ENCODE assay signal across 11 cellular contexts in genomic region chr14:69674546-69675245, GRCh38.
A peak's percentile ranks its signal among the peaks of the same experiment; 100 is the strongest.
DNase-seq lines count a peak whose midpoint lies in the region; ATAC-seq and TF ChIP-seq lines count a peak whose summit lies in the region.
"Had no signal": no experiment of that assay in that cellular context is flagged by ENCODE, and none has a peak within 500 bp of the region (broad histone marks: within the 10 kb centered on the region; RNA-seq: fewer than 3 reads in every experiment).

No MANE protein-coding gene starts in this region.

- peaks cover 50 to 79% (median 69%) of the 10 kb centered on the region in 4 donors for H3K4me1 Mint-ChIP-seq in naive thymus-derived CD8-positive, alpha-beta T cell

- TF ChIP-seq CTCF in ascending aorta (IDR thresholded peaks at IDR 0.05) (no peak), tibial nerve (IDR thresholded peaks at IDR 0.05) (no peak), GM10266 (IDR thresholded peaks at IDR 0.05; ENCODE audit: control insufficient read depth, insufficient read depth, low read depth, missing control alignments) (no peak)

- no peaks in the 10 kb centered on the region for H3K9me3 ChIP-seq in ascending aorta
- no peaks in the 10 kb centered on the region for H3K9me3 ChIP-seq in tibial nerve

- H3K4me3 Mint-ChIP-seq in naive thymus-derived CD8-positive, alpha-beta T cell: peak overlapping the region in 4 of 10 donors; percentile 18 to 81 (median 47)

- H3K36me3 ChIP-seq in ascending aorta (no peaks in the 10 kb centered on the region), tibial nerve (no peaks in the 10 kb centered on the region)

- no peak for TF ChIP-seq EP300 in tibial nerve (IDR thresholded peaks at IDR 0.05)

- POLR2A ChIA-PET in naive thymus-derived CD8-positive, alpha-beta T cell (lab: Charles Lee): interaction anchor here (0.6 to 1.3 kb wide), 2 partner anchors 28 to 63 kb away, joined by 4 to 5 read pairs; partner anchors contain the start of gene SUSD6

- no peaks in the 10 kb centered on the region for H3K27me3 ChIP-seq in ascending aorta
- no peaks in the 10 kb centered on the region for H3K27me3 ChIP-seq in tibial nerve

- no peak for TF ChIP-seq POLR2A in tibial nerve (IDR thresholded peaks at IDR 0.05)

- 57 to 62% methylated on average over 3 of the region's 3 CpGs for WGBS in tibial nerve, 2 donors

- H3K36me3 Mint-ChIP-seq in naive thymus-derived CD8-positive, alpha-beta T cell: peaks cover 0 to 22% (median 2%) of the 10 kb centered on the region in 3 donors

- H3K27ac ChIP-seq in ascending aorta (peak overlapping the region; percentile 62 to 64), tibial nerve (peak overlapping the region in 3 of 4 donors; percentile 31 to 79 (median 57))

- intact Hi-C loops in ascending aorta (cut with DNase I): loop anchor here (5.0 kb wide), 1 partner anchor 43 kb away; no protein-coding TSS in a partner anchor

- H3K4me1 ChIP-seq in ascending aorta: peaks cover 7 to 54% of the 10 kb centered on the region in 2 donors
- peaks cover 5 to 83% (median 51%) of the 10 kb centered on the region in 4 donors for H3K4me1 ChIP-seq in tibial nerve

- peak overlapping the region; percentile 28 to 89 (median 64) for H3K27ac Mint-ChIP-seq in naive thymus-derived CD8-positive, alpha-beta T cell

- ATAC-seq in naive thymus-derived CD8-positive, alpha-beta T cell: no peak
- ATAC-seq: Panc1 had no signal

- peak; percentile 48 for DNase-seq in activated CD4-positive, alpha-beta T cell treated with anti-CD3 and anti-CD28 coated beads for 48 hours
- DNase-seq in activated CD4-positive, alpha-beta T cell treated with anti-CD3 and anti-CD28 coated beads, Interleukin-2, amount 50 U/mL, for 1 hour: no peak
- DNase-seq in ascending aorta (ENCODE audit: low spot score in 2 of 2): no peak
- no peak for DNase-seq in naive thymus-derived CD8-positive, alpha-beta T cell
- no peak for DNase-seq in tibial nerve (ENCODE audit: low spot score in 2 of 2)
- DNase-seq in cerebellar cortex (ENCODE audit: low spot score): no peak
- DNase-seq in AG08396 (ENCODE audit: low spot score): no peak
- DNase-seq in GM10266 (ENCODE audit: extremely low spot score): no peak
- DNase-seq: cortex of kidney, NCI-H187 had no signal

- H3K4me3 ChIP-seq in ascending aorta: no peak overlapping the region
- peak overlapping the region in 1 of 4 donors; percentile 17 for H3K4me3 ChIP-seq in tibial nerve

- H3K27me3 Mint-ChIP-seq in naive thymus-derived CD8-positive, alpha-beta T cell: no peaks in the 10 kb centered on the region

- no peaks in the 10 kb centered on the region for H3K9me3 Mint-ChIP-seq in naive thymus-derived CD8-positive, alpha-beta T cell
